12 cellular contexts compared by ENCODE assay signal in genomic region chr19:4742717-4743646, GRCh38. TPM values are rescaled to one million over a fixed set of nuclear protein-coding genes. Genes with fewer than 3 reads are reported as not detected.
DNase-seq lines count a peak whose midpoint lies in the region; ATAC-seq and TF ChIP-seq lines count a peak whose summit lies in the region.
"Had no signal": no experiment of that assay in that cellular context is flagged by ENCODE, and none has a peak within 500 bp of the region (broad histone marks: within the 10 kb centered on the region; RNA-seq: fewer than 3 reads in every experiment).

No MANE protein-coding gene starts in this region.

- H3K9me3 ChIP-seq in iPS-15b (ENCODE audit: control insufficient read depth, insufficient read depth, low read length) (no peaks in the 10 kb centered on the region), upper lobe of right lung (no peaks in the 10 kb centered on the region)
- H3K9me3 ChIP-seq: A549, SJSA1 had no signal

- no peak overlapping the region for H3K4me3 Mint-ChIP-seq in stimulated activated memory B cell treated with anti-CD40 and anti-IgM and Interleukin-4, amounts not matched to agents 10 μg/mL and 1 μg/mL and 100 μg/mL, for 72 hours
- H3K4me3 Mint-ChIP-seq: stimulated activated naive CD8-positive, alpha-beta T cell treated with anti-CD3 and anti-CD28 coated beads, Interleukin-15, amount 100 ng/mL, for 72 hours had no signal

- H3K4me3 ChIP-seq in iPS-15b (ENCODE audit: low read depth, low read length) (peak overlapping the region; percentile 5), upper lobe of right lung (no peak overlapping the region)
- H3K4me3 ChIP-seq: A549, SJSA1 had no signal

- H3K27me3 ChIP-seq in iPS-15b (ENCODE audit: control insufficient read depth, insufficient read depth, low read length) (no peaks in the 10 kb centered on the region), upper lobe of right lung (no peaks in the 10 kb centered on the region)

- intact Hi-C loops in upper lobe of right lung (cut with DNase I): no loop called here

- peaks cover 6% of the 10 kb centered on the region for H3K4me1 Mint-ChIP-seq in stimulated activated memory B cell treated with anti-CD40 and anti-IgM and Interleukin-4, amounts not matched to agents 10 μg/mL and 1 μg/mL and 100 μg/mL, for 72 hours
- H3K4me1 Mint-ChIP-seq: stimulated activated naive CD8-positive, alpha-beta T cell treated with anti-CD3 and anti-CD28 coated beads, Interleukin-15, amount 100 ng/mL, for 72 hours had no signal

- no peak overlapping the region for H3K9ac ChIP-seq in iPS-15b (ENCODE audit: low read depth, low read length)

- H3K9me3 Mint-ChIP-seq in stimulated activated memory B cell treated with anti-CD40 and anti-IgM and Interleukin-4, amounts not matched to agents 10 μg/mL and 1 μg/mL and 100 μg/mL, for 72 hours: no peaks in the 10 kb centered on the region
- H3K9me3 Mint-ChIP-seq: stimulated activated naive CD8-positive, alpha-beta T cell treated with anti-CD3 and anti-CD28 coated beads, Interleukin-15, amount 100 ng/mL, for 72 hours had no signal

- TF ChIP-seq CTCF in upper lobe of right lung (IDR thresholded peaks at IDR 0.05): no peak

- no peak overlapping the region for H3K27ac ChIP-seq in upper lobe of right lung
- H3K27ac ChIP-seq: A549, SJSA1 had no signal

- H3K4me1 ChIP-seq in iPS-15b (ENCODE audit: control insufficient read depth, insufficient read depth, low read length) (peaks cover 7% of the 10 kb centered on the region), upper lobe of right lung (no peaks in the 10 kb centered on the region)
- H3K4me1 ChIP-seq: SJSA1 had no signal

- ATAC-seq in upper lobe of right lung (peak; percentile 9), HG03175 (IDR thresholded peaks at IDR 0.05; ENCODE audit: unreplicated experiment) (no peak)
- ATAC-seq in stimulated activated memory B cell treated with anti-CD40 and anti-IgM and Interleukin-4, amounts not matched to agents 10 μg/mL and 1 μg/mL and 100 μg/mL, for 72 hours: no peak
- ATAC-seq: A549; stimulated activated naive CD8-positive, alpha-beta T cell treated with anti-CD3 and anti-CD28 coated beads, Interleukin-15, amount 100 ng/mL, for 72 hours had no signal

- peaks cover 48% of the 10 kb centered on the region for H3K27me3 Mint-ChIP-seq in stimulated activated memory B cell treated with anti-CD40 and anti-IgM and Interleukin-4, amounts not matched to agents 10 μg/mL and 1 μg/mL and 100 μg/mL, for 72 hours

- H3K36me3 Mint-ChIP-seq in stimulated activated memory B cell treated with anti-CD40 and anti-IgM and Interleukin-4, amounts not matched to agents 10 μg/mL and 1 μg/mL and 100 μg/mL, for 72 hours: no peaks in the 10 kb centered on the region

- H3K36me3 ChIP-seq in iPS-15b (ENCODE audit: control insufficient read depth, insufficient read depth, low read length) (no peaks in the 10 kb centered on the region), upper lobe of right lung (no peaks in the 10 kb centered on the region)
- H3K36me3 ChIP-seq: SJSA1 had no signal

- no peak overlapping the region for H3K27ac Mint-ChIP-seq in stimulated activated memory B cell treated with anti-CD40 and anti-IgM and Interleukin-4, amounts not matched to agents 10 μg/mL and 1 μg/mL and 100 μg/mL, for 72 hours

- DNase-seq in NCI-H82 (lab: John Stamatoyannopoulos, UW) (peak; percentile 25), NCI-H82 treated with DMSO at 0.1 percent for 48 hours (lab: John Stamatoyannopoulos, UW; ENCODE audit: unreplicated experiment) (no peak), NCI-H774 (lab: John Stamatoyannopoulos, UW) (peak; percentile 28), upper lobe of right lung (no peak), kidney glomerular epithelial cell (lab: John Stamatoyannopoulos, UW) (no peak)
- DNase-seq: stimulated activated CD4-positive, alpha-beta T cell treated with anti-CD3 and anti-CD28 coated beads, Interleukin-2, amount 100 ng/mL, for 48 hours; stimulated activated naive CD8-positive, alpha-beta T cell treated with anti-CD3 and anti-CD28 coated beads, Interleukin-15, amount 100 ng/mL, for 72 hours had no signal

RNA-seq across cellular contexts. Expression of gene DPP9, which starts 19.3 kb away (rescaled TPM):
- total RNA-seq in upper lobe of right lung: 75.8 TPM

RNA-seq across cellular contexts. Expression of gene FEM1A, which starts 48.6 kb away (rescaled TPM):
- total RNA-seq in upper lobe of right lung: 12.4 TPM

Comparison
In these comparisons a context has a peak if more than half of its experiments do, and no peak if none do; other contexts are left out.
1. DNase-seq: peak in NCI-H82 (single experiment) and NCI-H774 (single experiment); none in NCI-H82 treated with DMSO at 0.1 percent for 48 hours (single experiment), upper lobe of right lung (single experiment) and kidney glomerular epithelial cell (single experiment).